In genomic region chr5:162377895-162378294, GRCh38 we compare ENCODE assay signal across 1 cellular context.
TF ChIP-seq lines count a peak whose summit lies in the region.

No MANE protein-coding gene starts in this region.

TF ChIP-seq in K562, 482 proteins besides CTCF, POLR2A, EP300 and RAD21 (continued from another document):
- no peak for TF ChIP-seq SAFB2 (IDR thresholded peaks at IDR 0.05; ENCODE audit: borderline replicate concordance, low read depth, low read length, severe bottlenecking)
- no peak for TF ChIP-seq POLR2B (IDR thresholded peaks at IDR 0.05; ENCODE audit: low read depth, partially characterized antibody)
- TF ChIP-seq ZNF184 (CRISPR knock-in tag; IDR thresholded peaks at IDR 0.05): no peak
- TF ChIP-seq ZNF277 (CRISPR knock-in tag; IDR thresholded peaks at IDR 0.05; ENCODE audit: borderline replicate concordance): no peak
- TF ChIP-seq KAT7 (CRISPR knock-in tag; IDR thresholded peaks at IDR 0.05; ENCODE audit: borderline replicate concordance): no peak
- TF ChIP-seq ZNF134 (CRISPR knock-in tag; conservative IDR thresholded peaks at IDR 0.05): no peak
- no peak for TF ChIP-seq BRD4 (IDR thresholded peaks at IDR 0.05)
- TF ChIP-seq TBP (optimal IDR thresholded peaks at IDR 0.05; ENCODE audit: low read depth, low read length): no peak
- TF ChIP-seq TCFL5 (CRISPR knock-in tag; conservative IDR thresholded peaks at IDR 0.05): no peak
- no peak for TF ChIP-seq DLX4 (CRISPR knock-in tag; IDR thresholded peaks at IDR 0.05)
- no peak for TF ChIP-seq FOXO4 (CRISPR knock-in tag; IDR thresholded peaks at IDR 0.05)
